ENCODE assay signal across 8 cellular contexts in genomic region chr12:52980773-52981423, GRCh38. TPM values are rescaled to one million over a fixed set of nuclear protein-coding genes. Genes with fewer than 3 reads are reported as not detected.
DNase-seq lines count a peak whose midpoint lies in the region; ATAC-seq and TF ChIP-seq lines count a peak whose summit lies in the region.

No MANE protein-coding gene starts in this region.

- in situ Hi-C loops in GM13976 (cut with MboI; ENCODE audit: low sequenced_read_pairs, unreplicated experiment), result no loop called here

- peak; percentile 96 for TF ChIP-seq CTCF in GM13976 (IDR thresholded peaks at IDR 0.05; ENCODE audit: borderline replicate concordance, control extremely low read depth, extremely low read depth, insufficient read depth, missing control alignments)

- peak; percentile 86 for ATAC-seq in HG03439 (IDR thresholded peaks at IDR 0.05; ENCODE audit: unreplicated experiment)
- peak; percentile 88 for ATAC-seq in left colon
- no peak for ATAC-seq in GM21360 (IDR thresholded peaks at IDR 0.05; ENCODE audit: unreplicated experiment)

- peak; percentile 83 for DNase-seq in GM13976 (ENCODE audit: low spot score)
- DNase-seq in NCI-H524 (lab: John Stamatoyannopoulos, UW), result peak; percentile 92
- peak; percentile 69 for DNase-seq in activated CD4-positive, alpha-beta T cell treated with anti-CD3 and anti-CD28 coated beads for 1 hour
- peak; percentile 19 to 78 for DNase-seq in cerebellar nuclear complex (lab: John Stamatoyannopoulos, UW)
- DNase-seq in left colon, result peak; percentile 86 to 92
- DNase-seq in stimulated activated CD4-positive, alpha-beta T cell treated with anti-CD3 and anti-CD28 coated beads, Interleukin-2, amount 100 ng/mL, for 48 hours, result peak; percentile 72 to 76

- intact Hi-C loops in left colon (cut with DNase I, micrococcal nuclease), result loop anchor here in 1 of 2 donors (2.0 to 10.0 kb wide), 2 partner anchors 96 to 396 kb away; no protein-coding TSS in a partner anchor

RNA-seq across cellular contexts. Expression of gene EIF4B, which starts 25.4 kb away (rescaled TPM):
- 100 to 1,000 TPM; 355 to 389 TPM for total RNA-seq in left colon

RNA-seq across cellular contexts. Expression of gene KRT18, which starts 32.0 kb away (rescaled TPM):
- total RNA-seq in left colon, result 100 to 1,000 TPM; 815 to 912 TPM
